Comparison of ENCODE assay signal across 13 cellular contexts in genomic region chr11:114215871-114216803, GRCh38.
A peak's percentile ranks its signal among the peaks of the same experiment; 100 is the strongest.
DNase-seq lines count a peak whose midpoint lies in the region; ATAC-seq and TF ChIP-seq lines count a peak whose summit lies in the region.
"Had no signal": no experiment of that assay in that cellular context is flagged by ENCODE, and none has a peak within 500 bp of the region (broad histone marks: within the 10 kb centered on the region; RNA-seq: fewer than 3 reads in every experiment).

No MANE protein-coding gene starts in this region.

- H3K4me3 Mint-ChIP-seq in endodermal cell (no peak overlapping the region), nephron progenitor cell (no peak overlapping the region)

- H3K27me3 Mint-ChIP-seq in endodermal cell (ENCODE audit: insufficient read depth) (peaks cover 42% of the 10 kb centered on the region), nephron progenitor cell (ENCODE audit: low read depth, poor library complexity) (peaks cover 3% of the 10 kb centered on the region)

- TF ChIP-seq CTCF in endodermal cell (conservative IDR thresholded peaks at IDR 0.05) (no peak), nephron progenitor cell (IDR thresholded peaks at IDR 0.05) (no peak)

- H3K27ac ChIP-seq in endodermal cell (ENCODE audit: low read depth, low read length): no peak overlapping the region

- ATAC-seq in HG02798 (IDR thresholded peaks at IDR 0.05; ENCODE audit: poor library complexity, unreplicated experiment): no peak
- no peak for ATAC-seq in GM18517 (IDR thresholded peaks at IDR 0.05; ENCODE audit: unreplicated experiment)
- ATAC-seq: PC-3 had no signal

- H3K9me3 ChIP-seq in endodermal cell (ENCODE audit: control insufficient read depth, low read length): no peaks in the 10 kb centered on the region

- 69 to 100% methylated on average over 1 to 6 of the region's 6 CpGs for WGBS in endodermal cell (ENCODE audit: insufficient coverage in 1 of 2, insufficient read length in 1 of 2), 2 experiments

- no peak overlapping the region for H3K4me3 ChIP-seq in endodermal cell (ENCODE audit: low read length)
- H3K4me3 ChIP-seq: dorsolateral prefrontal cortex had no signal

- H3K4me1 Mint-ChIP-seq in endodermal cell (peaks cover 39% of the 10 kb centered on the region), nephron progenitor cell (peaks cover 90% of the 10 kb centered on the region)

- no peak overlapping the region for H3K9ac ChIP-seq in endodermal cell (ENCODE audit: extremely low read depth, low read length, poor library complexity, severe bottlenecking)

- H3K36me3 Mint-ChIP-seq in endodermal cell (ENCODE audit: low read depth) (no peaks in the 10 kb centered on the region), nephron progenitor cell (ENCODE audit: low read depth) (no peaks in the 10 kb centered on the region)

- no peaks in the 10 kb centered on the region for H3K36me3 ChIP-seq in endodermal cell (ENCODE audit: control insufficient read depth, insufficient read depth, low read length)

- peaks cover 29% of the 10 kb centered on the region for H3K27me3 ChIP-seq in endodermal cell (ENCODE audit: control insufficient read depth, insufficient read depth, low read length, poor library complexity, severe bottlenecking)
- H3K27me3 ChIP-seq: dorsolateral prefrontal cortex had no signal

- H3K27ac Mint-ChIP-seq in endodermal cell (peak overlapping the region; percentile 18), nephron progenitor cell (peak overlapping the region; percentile 11)

- no peaks in the 10 kb centered on the region for H3K9me3 Mint-ChIP-seq in endodermal cell
- H3K9me3 Mint-ChIP-seq in nephron progenitor cell: no peaks in the 10 kb centered on the region

- DNase-seq in ELF-1 (ENCODE audit: low read depth, low spot score): peak; percentile 74
- DNase-seq in OCI-M2 (lab: John Stamatoyannopoulos, UW; ENCODE audit: unreplicated experiment): peak; percentile 94
- DNase-seq in endodermal cell: no peak
- no peak for DNase-seq in nephron progenitor cell
- DNase-seq in NCI-H128 (lab: John Stamatoyannopoulos, UW; ENCODE audit: unreplicated experiment): no peak
- DNase-seq: amniotic stem cell, COR-L47, dorsolateral prefrontal cortex, NCI-H1092 treated with DMSO at 0.1 percent for 48 hours, NCI-H345, PC-3 had no signal

- H3K4me1 ChIP-seq in endodermal cell (ENCODE audit: control insufficient read depth, insufficient read depth, low read length): peaks cover 38% of the 10 kb centered on the region

Comparison
In these comparisons a context has a peak if more than half of its experiments do, and no peak if none do; other contexts are left out.
1. DNase-seq: peak in ELF-1 (single experiment) and OCI-M2 (single experiment); none in endodermal cell (single experiment), nephron progenitor cell (single experiment) and NCI-H128 (single experiment).